ENCODE assay signal across 12 cellular contexts in the genomic region with DNA sequence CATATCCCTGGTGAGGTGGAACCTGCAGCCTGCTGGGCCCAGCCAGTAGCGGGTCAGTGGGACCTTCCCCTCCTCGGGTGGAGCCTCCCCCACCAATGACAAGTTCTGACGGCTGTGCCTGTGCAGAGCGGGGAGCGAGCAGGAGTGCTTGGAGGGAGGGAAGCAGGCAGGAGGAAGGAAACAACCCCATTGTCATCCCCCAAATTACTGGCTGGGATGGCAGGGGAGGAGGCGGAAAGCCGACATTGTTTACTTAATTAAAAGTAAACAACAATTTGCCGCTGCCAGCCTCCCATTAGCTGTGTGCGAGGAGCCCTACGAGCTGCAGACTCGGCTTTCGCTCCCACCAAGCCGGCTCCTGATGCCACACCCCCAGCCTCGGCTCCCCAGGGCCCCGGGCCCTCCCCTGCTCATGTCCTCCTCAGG. TPM values are rescaled to one million over a fixed set of nuclear protein-coding genes. Genes with fewer than 3 reads are reported as not detected.
A peak's percentile ranks its signal among the peaks of the same experiment; 100 is the strongest.
DNase-seq lines count a peak whose midpoint lies in the region; ATAC-seq and TF ChIP-seq lines count a peak whose summit lies in the region.
"Had no signal": no experiment of that assay in that cellular context is flagged by ENCODE, and none has a peak within 500 bp of the region (broad histone marks: within the 10 kb centered on the region; RNA-seq: fewer than 3 reads in every experiment).

No MANE protein-coding gene starts in this region.

- peak overlapping the region; percentile 68 for H3K27ac ChIP-seq in caudate nucleus (ENCODE audit: low read depth, low read length)
- no peak overlapping the region for H3K27ac ChIP-seq in trophoblast cell (ENCODE audit: low read depth, low read length)

- H3K9ac ChIP-seq in trophoblast cell (ENCODE audit: low read length) = no peak overlapping the region

- no peaks in the 10 kb centered on the region for H3K36me3 ChIP-seq in trophoblast cell (ENCODE audit: control insufficient read depth in 1 of 2, insufficient read depth in 2 of 2, low read length in 2 of 2)

- no peak overlapping the region for H2BK12ac ChIP-seq in trophoblast cell (ENCODE audit: low read length)

- peaks cover 55% of the 10 kb centered on the region for H3K27me3 ChIP-seq in trophoblast cell (ENCODE audit: insufficient read depth, low read length)

- peak overlapping the region; percentile 11 for H2AFZ ChIP-seq in trophoblast cell (ENCODE audit: insufficient read depth, low read length, poor library complexity)

- H4K91ac ChIP-seq in trophoblast cell (ENCODE audit: low read depth, low read length) = no peak overlapping the region

- DNase-seq in COR-L47 (lab: John Stamatoyannopoulos, UW) (peak; percentile 95), NCI-H1105 (lab: John Stamatoyannopoulos, UW) (peak; percentile 82), caudate nucleus (lab: John Stamatoyannopoulos, UW) (no peak), trophoblast cell (no peak), GM20000 (ENCODE audit: low spot score) (no peak)
- no peak for DNase-seq in activated T-cell treated with anti-CD3 and anti-CD28 coated beads, Interleukin-2, amount 50 U/mL, for 48 hours
- DNase-seq: amygdala; CD4-positive, CD25-positive, alpha-beta regulatory T cell; stimulated activated CD4-positive, alpha-beta T cell treated with anti-CD3 and anti-CD28 coated beads, Interleukin-12 subunit alpha, Interleukin-12 subunit beta, amount 100 ng/mL, for 4 hours; stimulated activated naive B cell treated with anti-CD40 and anti-IgM and Interleukin-4, amounts not matched to agents 10 μg/mL and 1 μg/mL and 100 μg/mL, for 72 hours had no signal

- no peak overlapping the region for H4K12ac ChIP-seq in trophoblast cell (ENCODE audit: low read depth, low read length)

- no peak for TF ChIP-seq CTCF in GM20000 (IDR thresholded peaks at IDR 0.05; ENCODE audit: extremely low read depth, missing control alignments)

- H3K79me2 ChIP-seq in trophoblast cell (ENCODE audit: control insufficient read depth, insufficient read depth, low read length, poor library complexity) = peaks cover 2% of the 10 kb centered on the region

- no peak overlapping the region for H2BK5ac ChIP-seq in trophoblast cell (ENCODE audit: low read depth, low read length, poor library complexity)

- H2AK5ac ChIP-seq in trophoblast cell (ENCODE audit: low read length) = no peak overlapping the region

- H3K4me1 ChIP-seq in trophoblast cell (ENCODE audit: control insufficient read depth in 1 of 2, insufficient read depth in 2 of 2, low read length in 2 of 2) = peaks cover 32 to 41% of the 10 kb centered on the region in 2 experiments

- peaks cover 24% of the 10 kb centered on the region for H3K79me1 ChIP-seq in trophoblast cell (ENCODE audit: low read length)

- no peak overlapping the region for H3K23ac ChIP-seq in trophoblast cell (ENCODE audit: low read length)

- H3K14ac ChIP-seq in trophoblast cell (ENCODE audit: low read length) = no peak overlapping the region

- no peak overlapping the region for H4K8ac ChIP-seq in trophoblast cell (ENCODE audit: low read depth, low read length)

- H3K4me3 ChIP-seq in trophoblast cell (ENCODE audit: low read depth, low read length) = no peak overlapping the region

- WGBS in trophoblast cell (ENCODE audit: extremely low coverage, insufficient coverage, insufficient read length) = no CpG with 5 or more reads among the region's 15 CpGs

- ATAC-seq in GM21737 (IDR thresholded peaks at IDR 0.05; ENCODE audit: unreplicated experiment) = no peak
- ATAC-seq in HG03135 (IDR thresholded peaks at IDR 0.05; ENCODE audit: unreplicated experiment) = no peak
- ATAC-seq: stimulated activated naive B cell treated with anti-CD40 and anti-IgM and Interleukin-4, amounts not matched to agents 10 μg/mL and 1 μg/mL and 100 μg/mL, for 72 hours had no signal

- no peak overlapping the region for H3K4me2 ChIP-seq in trophoblast cell (ENCODE audit: low read length)

- H3K9me3 ChIP-seq in trophoblast cell (ENCODE audit: insufficient read depth, low read depth, low read length) = peaks cover 2% of the 10 kb centered on the region

- no peak overlapping the region for H3K4ac ChIP-seq in trophoblast cell (ENCODE audit: low read depth, low read length)

- H2BK120ac ChIP-seq in trophoblast cell (ENCODE audit: insufficient read depth, low read length, poor library complexity) = no peak overlapping the region

- no peak overlapping the region for H3K18ac ChIP-seq in trophoblast cell (ENCODE audit: low read length)

RNA-seq across cellular contexts. Expression of gene LYL1, which starts 45.5 kb away (rescaled TPM):
- polyA plus RNA-seq in trophoblast cell (2013) = 0.10 and 0.16 TPM in 2 replicates

RNA-seq across cellular contexts. Expression of gene TRMT1, which starts 59.4 kb away (rescaled TPM):
- 26.6 and 28.8 TPM in 2 replicates for polyA plus RNA-seq in trophoblast cell (2013)

Comparison
In these comparisons a context has a peak if more than half of its experiments do, and no peak if none do; other contexts are left out.
1. DNase-seq: peak in COR-L47 (single experiment) and NCI-H1105 (single experiment); none in caudate nucleus (0 of 61), trophoblast cell (0 of 2), activated T-cell treated with anti-CD3 and anti-CD28 coated beads, Interleukin-2, amount 50 U/mL, for 48 hours (0 of 2) and GM20000 (single experiment).